In genomic region chr5:112142769-112143270, GRCh38 we compare ENCODE assay signal across 11 cellular contexts.
DNase-seq lines count a peak whose midpoint lies in the region; ATAC-seq, FAIRE-seq and TF ChIP-seq lines count a peak whose summit lies in the region.
"Had no signal": no experiment of that assay in that cellular context is flagged by ENCODE, and none has a peak within 500 bp of the region (broad histone marks: within the 10 kb centered on the region; RNA-seq: fewer than 3 reads in every experiment).

No MANE protein-coding gene starts in this region.

- intact Hi-C loops in CD8-positive, alpha-beta T cell (cut with DNase I, micrococcal nuclease): no loop called here
- intact Hi-C loops in ascending aorta (cut with DNase I): loop anchor here (10.0 kb wide), 2 partner anchors 488 to 1408 kb away; partner anchors contain the start of gene SLC25A46

- TF ChIP-seq CTCF in CD8-positive, alpha-beta T cell (IDR thresholded peaks at IDR 0.05): no peak
- TF ChIP-seq CTCF in ascending aorta (IDR thresholded peaks at IDR 0.05): no peak

- H3K27ac ChIP-seq in CD8-positive, alpha-beta T cell (ENCODE audit: low read depth, low read length): no peak overlapping the region
- no peak overlapping the region for H3K27ac ChIP-seq in ascending aorta

- H3K9me3 ChIP-seq in CD8-positive, alpha-beta T cell (ENCODE audit: low read length): no peaks in the 10 kb centered on the region
- no peaks in the 10 kb centered on the region for H3K9me3 ChIP-seq in ascending aorta

- no peaks in the 10 kb centered on the region for H3K36me3 Mint-ChIP-seq in CD8-positive, alpha-beta T cell

- no peak overlapping the region for H3K4me3 ChIP-seq in CD8-positive, alpha-beta T cell (ENCODE audit: low read depth, low read length)
- H3K4me3 ChIP-seq in ascending aorta: no peak overlapping the region

- DNase-seq in GM18507 (ENCODE audit: extremely low spot score, insufficient read length, low read depth) (no peak), kidney tubule cell (ENCODE audit: low spot score) (peak; percentile 95), T-helper 1 cell (no peak), ascending aorta (ENCODE audit: low spot score in 2 of 2) (no peak), superior temporal gyrus (ENCODE audit: extremely low spot score) (no peak)
- no peak for DNase-seq in CD8-positive, alpha-beta T cell
- DNase-seq: mesendoderm had no signal

- H3K27ac Mint-ChIP-seq in CD8-positive, alpha-beta T cell: no peak overlapping the region
- H3K27ac Mint-ChIP-seq: dendritic cell treated with granulocyte-macrophage colony-stimulating factor and Interleukin-4, amounts not matched to agents 40 ng/mL and 50 ng/mL, for 4 days had no signal

- no peaks in the 10 kb centered on the region for H3K36me3 ChIP-seq in CD8-positive, alpha-beta T cell (ENCODE audit: insufficient read depth, low read length)
- no peaks in the 10 kb centered on the region for H3K36me3 ChIP-seq in ascending aorta

- peak; percentile 75 for FAIRE-seq in GM18507 (lab: Jason Lieb, UNC)
- FAIRE-seq: urothelium cell line had no signal

- CTCF ChIA-PET in CD8-positive, alpha-beta T cell (lab: Charles Lee): no interaction called here

- H3K27me3 ChIP-seq in CD8-positive, alpha-beta T cell (ENCODE audit: insufficient read depth, low read length): no peaks in the 10 kb centered on the region
- no peaks in the 10 kb centered on the region for H3K27me3 ChIP-seq in ascending aorta

- no peak overlapping the region for H3K4me3 Mint-ChIP-seq in CD8-positive, alpha-beta T cell
- H3K4me3 Mint-ChIP-seq: dendritic cell treated with granulocyte-macrophage colony-stimulating factor and Interleukin-4, amounts not matched to agents 40 ng/mL and 50 ng/mL, for 4 days had no signal

- ATAC-seq in HG02885 (IDR thresholded peaks at IDR 0.05; ENCODE audit: poor library complexity, unreplicated experiment) (peak; percentile 53), SK-N-SH treated with all-trans-retinoic acid at 6 μM for 48 hours (peak; percentile 16)
- ATAC-seq in CD8-positive, alpha-beta T cell: no peak

- peaks cover 19% of the 10 kb centered on the region for H3K27me3 Mint-ChIP-seq in CD8-positive, alpha-beta T cell (ENCODE audit: low read depth)

- no peaks in the 10 kb centered on the region for H3K9me3 Mint-ChIP-seq in CD8-positive, alpha-beta T cell
- H3K9me3 Mint-ChIP-seq: dendritic cell treated with granulocyte-macrophage colony-stimulating factor and Interleukin-4, amounts not matched to agents 40 ng/mL and 50 ng/mL, for 4 days had no signal

- POLR2A ChIA-PET in CD8-positive, alpha-beta T cell (lab: Charles Lee): no interaction called here

- peaks cover under 1% of the 10 kb centered on the region for H3K4me1 Mint-ChIP-seq in CD8-positive, alpha-beta T cell (ENCODE audit: low read depth)

- H3K4me1 ChIP-seq in CD8-positive, alpha-beta T cell (ENCODE audit: insufficient read depth, low read length): no peaks in the 10 kb centered on the region
- H3K4me1 ChIP-seq in ascending aorta: no peaks in the 10 kb centered on the region

TF ChIP-seq in SK-N-SH treated with all-trans-retinoic acid at 6 μM for 48 hours, 23 proteins besides CTCF, POLR2A, EP300 and RAD21:
- TF ChIP-seq PPARA (CRISPR knock-in tag; IDR thresholded peaks at IDR 0.05; ENCODE audit: borderline replicate concordance) (no peak), ZC3H10 (CRISPR knock-in tag; IDR thresholded peaks at IDR 0.05) (no peak), PATZ1 (CRISPR knock-in tag; IDR thresholded peaks at IDR 0.05; ENCODE audit: borderline replicate concordance) (no peak), BACH2 (CRISPR knock-in tag; IDR thresholded peaks at IDR 0.05; ENCODE audit: borderline replicate concordance) (no peak), GLIS3 (CRISPR knock-in tag; IDR thresholded peaks at IDR 0.05) (no peak), ZNF8 (CRISPR knock-in tag; IDR thresholded peaks at IDR 0.05) (no peak), ESRRG (CRISPR knock-in tag; IDR thresholded peaks at IDR 0.05) (no peak), SNAI2 (CRISPR knock-in tag; IDR thresholded peaks at IDR 0.05) (no peak), TCF4 (CRISPR knock-in tag; IDR thresholded peaks at IDR 0.05; ENCODE audit: borderline replicate concordance) (no peak), ISL1 (CRISPR knock-in tag; IDR thresholded peaks at IDR 0.05) (peak; percentile 58), CREB5 (CRISPR knock-in tag; IDR thresholded peaks at IDR 0.05; ENCODE audit: low read depth) (no peak), OSR1 (CRISPR knock-in tag; IDR thresholded peaks at IDR 0.05) (no peak), ZFP3 (CRISPR knock-in tag; IDR thresholded peaks at IDR 0.05) (no peak), CSDC2 (CRISPR knock-in tag; IDR thresholded peaks at IDR 0.05) (0 out of 2 replicates have a peak, but pooled peaks have one; percentile 22), ZNF70 (CRISPR knock-in tag; IDR thresholded peaks at IDR 0.05) (no peak), POU6F1 (CRISPR knock-in tag; IDR thresholded peaks at IDR 0.05; ENCODE audit: borderline replicate concordance, low read depth) (no peak)
